Comparison of ENCODE assay signal across 20 cellular contexts in genomic region chr1:97816927-97817326, GRCh38.
"Had no signal": no experiment of that assay in that cellular context is flagged by ENCODE, and none has a peak within 500 bp of the region (broad histone marks: within the 10 kb centered on the region; RNA-seq: fewer than 3 reads in every experiment).

No MANE protein-coding gene starts in this region.

- H3K36me3 ChIP-seq: MG63, SJCRH30 had no signal

- H3K4me1 ChIP-seq: SJCRH30 had no signal

- H3K4me3 ChIP-seq: MG63, SJCRH30 had no signal

- H3K9me3 ChIP-seq: MG63, SJCRH30 had no signal

- H3K27ac ChIP-seq: SJCRH30 had no signal

- DNase-seq: IMR-90, Karpas-422, KG1, MG63, NCI-H1092, NCI-H1417 treated with DMSO at 0.1 percent for 48 hours, NCI-H146, NCI-H1694 treated with DMSO at 0.1 percent for 48 hours, NCI-H1930, NCI-H2081, NCI-H2107, NCI-H345, NCI-H446 treated with DMSO at 0.1 percent for 48 hours, NCI-H510A treated with DMSO at 0.1 percent for 48 hours, NCI-H526, PC-3, SHP77 treated with DMSO at 0.1 percent for 48 hours, SJCRH30, SW 1271, T-cell had no signal

- H3K27me3 ChIP-seq: MG63, SJCRH30 had no signal
